ENCODE assay signal across 9 cellular contexts in the genomic region with DNA sequence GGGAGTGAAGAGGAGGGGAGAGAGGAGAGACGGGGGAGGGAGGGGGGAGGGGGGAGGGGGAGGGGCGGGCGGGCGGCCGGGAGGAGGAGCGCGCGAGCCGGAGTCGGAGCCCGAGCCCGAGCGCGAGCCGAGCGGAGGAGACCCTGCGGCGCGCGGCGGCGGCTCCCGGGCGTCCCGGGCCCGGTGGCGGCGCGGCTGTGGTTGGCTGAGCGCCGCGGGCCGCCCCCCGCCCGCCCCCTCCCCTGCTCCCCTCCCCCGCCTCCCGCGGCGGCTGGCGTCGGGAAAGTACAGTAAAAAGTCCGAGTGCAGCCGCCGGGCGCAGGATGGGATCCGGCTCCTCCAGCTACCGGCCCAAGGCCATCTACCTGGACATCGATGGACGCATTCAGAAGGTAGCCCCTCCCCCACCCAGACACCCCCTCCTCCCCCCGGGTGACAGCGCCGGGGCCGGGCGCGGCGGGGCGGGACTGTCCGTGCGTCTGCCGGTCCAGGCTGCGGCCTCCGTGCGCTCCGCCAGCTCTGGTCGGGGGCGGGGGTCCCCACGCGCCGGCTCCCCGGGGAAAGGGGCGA. TPM values are rescaled to one million over a fixed set of nuclear protein-coding genes. Genes with fewer than 3 reads are reported as not detected.
DNase-seq lines count a peak whose midpoint lies in the region; ATAC-seq, FAIRE-seq and TF ChIP-seq lines count a peak whose summit lies in the region.
"Had no signal": no experiment of that assay in that cellular context is flagged by ENCODE, and none has a peak within 500 bp of the region (broad histone marks: within the 10 kb centered on the region; RNA-seq: fewer than 3 reads in every experiment).

A gene (plus strand): TSS at position 130 of the 570 bp plus-strand sequence. CDS start 194 bp downstream, at position 324.

- H3K4me1 ChIP-seq in hepatocyte (ENCODE audit: insufficient read depth): peaks cover 20% of the 10 kb centered on the region

- peaks cover 0 to 8% (median 5%) of the 10 kb centered on the region in 7 donors for H3K9me3 Mint-ChIP-seq in CD14-positive monocyte
- no peaks in the 10 kb centered on the region for H3K9me3 Mint-ChIP-seq in activated T-helper 2 cell treated with anti-CD3 and anti-CD28 coated beads, Interferon-gamma antibody, Interleukin-2, Interleukin-4, amounts not matched to agents 10 μg/mL and 5 μg/mL and 100 μg/mL, durations not matched to agents 14 hours and 24 hours and 36 hours

- WGBS in hepatocyte (ENCODE audit: low lambda C conversion rate, missing lambda C conversion rate): 0% methylated on average over 5 of the region's 71 CpGs

- no peak for ATAC-seq in GM18858 (IDR thresholded peaks at IDR 0.05; ENCODE audit: unreplicated experiment)
- no peak for ATAC-seq in HG03439 (IDR thresholded peaks at IDR 0.05; ENCODE audit: unreplicated experiment)

- peaks cover 43% of the 10 kb centered on the region for H3K79me2 ChIP-seq in hepatocyte

- H3K27me3 ChIP-seq in hepatocyte: no peaks in the 10 kb centered on the region

- peaks cover 18% of the 10 kb centered on the region for H3K4me1 Mint-ChIP-seq in CD14-positive monocyte
- H3K4me1 Mint-ChIP-seq in activated T-helper 2 cell treated with anti-CD3 and anti-CD28 coated beads, Interferon-gamma antibody, Interleukin-2, Interleukin-4, amounts not matched to agents 10 μg/mL and 5 μg/mL and 100 μg/mL, durations not matched to agents 14 hours and 24 hours and 36 hours (ENCODE audit: low read depth): peaks cover 8% of the 10 kb centered on the region

- TF ChIP-seq POLR2A in GM12892 (IDR thresholded peaks at IDR 0.05; ENCODE audit: low read depth, low read length): no peak

- no peaks in the 10 kb centered on the region for H3K9me3 ChIP-seq in hepatocyte (ENCODE audit: low read depth)

- H3K27ac Mint-ChIP-seq in CD14-positive monocyte: no peak within 1 kb of the TSS
- peak within 1 kb of the TSS; percentile 42 for H3K27ac Mint-ChIP-seq in activated T-helper 2 cell treated with anti-CD3 and anti-CD28 coated beads, Interferon-gamma antibody, Interleukin-2, Interleukin-4, amounts not matched to agents 10 μg/mL and 5 μg/mL and 100 μg/mL, durations not matched to agents 14 hours and 24 hours and 36 hours

- H3K27me3 Mint-ChIP-seq in CD14-positive monocyte (ENCODE audit: low read depth in 3 of 3): peaks cover 41 to 72% (median 55%) of the 10 kb centered on the region in 3 donors
- H3K27me3 Mint-ChIP-seq in activated T-helper 2 cell treated with anti-CD3 and anti-CD28 coated beads, Interferon-gamma antibody, Interleukin-2, Interleukin-4, amounts not matched to agents 10 μg/mL and 5 μg/mL and 100 μg/mL, durations not matched to agents 14 hours and 24 hours and 36 hours (ENCODE audit: low read depth): peaks cover 27% of the 10 kb centered on the region

- no peak for FAIRE-seq in GM12892 (lab: Jason Lieb, UNC)
- FAIRE-seq: endometrium had no signal

- no peaks in the 10 kb centered on the region for H3K36me3 ChIP-seq in hepatocyte (replicated peaks; ENCODE audit: insufficient read depth, low read depth)

- peak within 1 kb of the TSS; percentile 96 for H3K4me3 ChIP-seq in hepatocyte
- H3K4me3 ChIP-seq in skeletal muscle cell (ENCODE audit: low read depth, low read length): peak within 1 kb of the TSS; percentile 37

- peak within 1 kb of the TSS; percentile 92 for H2AFZ ChIP-seq in hepatocyte

- H4K20me1 ChIP-seq in hepatocyte (ENCODE audit: insufficient read depth, poor library complexity, severe bottlenecking): peaks cover 31% of the 10 kb centered on the region

- H3K36me3 Mint-ChIP-seq in CD14-positive monocyte: peaks cover 0 to 2% of the 10 kb centered on the region in 2 donors
- no peaks in the 10 kb centered on the region for H3K36me3 Mint-ChIP-seq in activated T-helper 2 cell treated with anti-CD3 and anti-CD28 coated beads, Interferon-gamma antibody, Interleukin-2, Interleukin-4, amounts not matched to agents 10 μg/mL and 5 μg/mL and 100 μg/mL, durations not matched to agents 14 hours and 24 hours and 36 hours (ENCODE audit: low read depth)

- H3K4me3 Mint-ChIP-seq in CD14-positive monocyte: peak within 1 kb of the TSS; percentile 68 to 92
- peak within 1 kb of the TSS; percentile 77 for H3K4me3 Mint-ChIP-seq in activated T-helper 2 cell treated with anti-CD3 and anti-CD28 coated beads, Interferon-gamma antibody, Interleukin-2, Interleukin-4, amounts not matched to agents 10 μg/mL and 5 μg/mL and 100 μg/mL, durations not matched to agents 14 hours and 24 hours and 36 hours (ENCODE audit: low read depth)

- H3K27ac ChIP-seq in hepatocyte: peak within 1 kb of the TSS; percentile 95

- no peak for TF ChIP-seq CTCF in CD14-positive monocyte (IDR thresholded peaks at IDR 0.05)
- TF ChIP-seq CTCF in hepatocyte (IDR thresholded peaks at IDR 0.05; ENCODE audit: poor library complexity): no peak

- H3K4me2 ChIP-seq in hepatocyte: peak within 1 kb of the TSS; percentile 100

- intact Hi-C loops in CD14-positive monocyte (cut with micrococcal nuclease): loop anchor here (2.0 to 5.0 kb wide), 2 partner anchors 164 to 165 kb away; no protein-coding TSS in a partner anchor
- intact Hi-C loops in activated T-helper 2 cell treated with anti-CD3 and anti-CD28 coated beads, Interferon-gamma antibody, Interleukin-2, Interleukin-4, amounts not matched to agents 10 μg/mL and 5 μg/mL and 100 μg/mL, durations not matched to agents 14 hours and 24 hours and 36 hours (cut with micrococcal nuclease): loop anchor here (2.0 to 5.0 kb wide), 3 partner anchors 31 to 179 kb away; no protein-coding TSS in a partner anchor

- H3K9me2 ChIP-seq in hepatocyte (replicated peaks; ENCODE audit: insufficient read depth): no peaks in the 10 kb centered on the region

- DNase-seq in CD14-positive monocyte (ENCODE audit: low spot score): no peak
- peak; percentile 35 for DNase-seq in NCI-H1105 treated with DMSO at 0.1 percent for 48 hours (lab: John Stamatoyannopoulos, UW)
- no peak for DNase-seq in activated T-helper 2 cell treated with anti-CD3 and anti-CD28 coated beads, Interferon-gamma antibody, Interleukin-2, Interleukin-4, amounts not matched to agents 10 μg/mL and 5 μg/mL and 100 μg/mL, durations not matched to agents 14 hours and 24 hours and 36 hours (ENCODE audit: low spot score)
- DNase-seq in hepatocyte (ENCODE audit: low spot score): peak; percentile 88
- DNase-seq in skeletal muscle cell (ENCODE audit: low read depth): no peak
- no peak for DNase-seq in GM12892 (ENCODE audit: insufficient read length)

RNA-seq across cellular contexts. Expression of the gene that starts here (rescaled TPM):
- polyA plus RNA-seq in CD14-positive monocyte: under 1 TPM in 1 of 2 donors, not detected in 1; 0.05 TPM
- 16.6 and 17.5 TPM in 2 replicates for total RNA-seq in activated T-helper 2 cell treated with anti-CD3 and anti-CD28 coated beads, Interferon-gamma antibody, Interleukin-2, Interleukin-4, amounts not matched to agents 10 μg/mL and 5 μg/mL and 100 μg/mL, durations not matched to agents 14 hours and 24 hours and 36 hours
- total RNA-seq in hepatocyte: 19.6 and 21.0 TPM in 2 replicates
- polyA plus RNA-seq in hepatocyte: 14.3 and 18.2 TPM in 2 replicates
- polyA plus RNA-seq in GM12892 (2012; ENCODE audit: missing spikeins): 1.5 TPM

Comparison
In these comparisons a context has a peak if more than half of its experiments do, and no peak if none do; other contexts are left out.
1. RNA of the gene that starts here (polyA plus RNA-seq): 14.3 to 18.2 TPM in hepatocyte; 0.05 TPM in CD14-positive monocyte; every median in the first group is over 10 times any median in the second.
2. DNase-seq: peak in NCI-H1105 treated with DMSO at 0.1 percent for 48 hours (single experiment) and hepatocyte (single experiment); none in CD14-positive monocyte (single experiment), activated T-helper 2 cell treated with anti-CD3 and anti-CD28 coated beads, Interferon-gamma antibody, Interleukin-2, Interleukin-4, amounts not matched to agents 10 μg/mL and 5 μg/mL and 100 μg/mL, durations not matched to agents 14 hours and 24 hours and 36 hours (single experiment), skeletal muscle cell (single experiment) and GM12892 (single experiment).